33 cellular contexts compared by ENCODE assay signal in the genomic region with DNA sequence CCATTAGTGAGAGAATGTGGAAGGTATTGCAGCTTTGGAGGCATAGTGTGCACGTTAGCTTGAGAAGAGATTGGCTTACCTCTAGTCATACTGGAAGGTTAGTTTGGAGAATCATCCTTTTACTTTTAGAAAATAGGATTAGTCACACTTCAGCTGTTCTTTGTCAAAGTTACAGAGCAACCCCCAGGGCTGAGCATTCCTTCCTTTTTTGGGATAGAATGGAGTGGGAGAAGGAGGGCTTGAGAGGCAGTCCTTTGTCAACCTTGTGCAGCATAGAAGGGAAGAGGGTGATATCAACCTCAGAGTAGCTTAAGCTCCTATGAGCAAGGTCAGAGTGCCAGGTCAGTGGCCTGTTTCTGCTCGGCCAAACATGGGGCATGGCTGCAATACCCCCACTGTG.
"Had no signal": no experiment of that assay in that cellular context is flagged by ENCODE, and none has a peak within 500 bp of the region (broad histone marks: within the 10 kb centered on the region; RNA-seq: fewer than 3 reads in every experiment).

No MANE protein-coding gene starts in this region.

- H3K27ac ChIP-seq: adrenal gland, body of pancreas, brain microvascular endothelial cell, breast epithelium, VCaP had no signal

- H3K27me3 ChIP-seq: body of pancreas, brain microvascular endothelial cell had no signal

- H3K9me3 Mint-ChIP-seq: activated B cell treated with CpG ODN at 0.5 μM for 24 hours; activated CD4-positive, alpha-beta memory T cell treated with anti-CD3 and anti-CD28 coated beads, Interleukin-2, amount 10 ng/mL, durations not matched to agents 7 days and 5 days; activated CD4-positive, alpha-beta T cell treated with anti-CD3 and anti-CD28 coated beads, Interleukin-2, amount 10 ng/mL, durations not matched to agents 7 days and 5 days; activated naive CD4-positive, alpha-beta T cell treated with anti-CD3 and anti-CD28 coated beads for 36 hours; activated naive CD4-positive, alpha-beta T cell treated with anti-CD3 and anti-CD28 coated beads, Interleukin-2, amount 50 U/mL, for 72 hours; activated naive CD8-positive, alpha-beta T cell treated with anti-CD3 and anti-CD28 coated beads for 36 hours; activated T-cell treated with anti-CD3 and anti-CD28 coated beads, Interleukin-2, amount 50 U/mL, for 24 hours; activated T-helper 2 cell treated with anti-CD3 and anti-CD28 coated beads, Interferon-gamma antibody, Interleukin-2, Interleukin-4, amounts not matched to agents 10 μg/mL and 5 μg/mL and 100 μg/mL, durations not matched to agents 14 hours and 24 hours and 36 hours; T-helper 1 cell treated with Interleukin-12 subunit alpha and Interleukin-12 subunit beta and Interleukin-4 antibody, amounts not matched to agents 30 μg/mL and 1 μg/mL, for 36 hours; T-helper 2 cell treated with Interferon-gamma antibody and Interleukin-4, amounts not matched to agents 5 μg/mL and 100 μg/mL, for 36 hours had no signal

- ATAC-seq: activated CD4-positive, alpha-beta T cell treated with anti-CD3 and anti-CD28 coated beads for 36 hours; activated CD8-positive, alpha-beta memory T cell treated with anti-CD3 and anti-CD28 coated beads, Interleukin-2, amount 10 ng/mL, durations not matched to agents 7 days and 5 days; activated CD8-positive, alpha-beta T cell treated with anti-CD3 and anti-CD28 coated beads, Interleukin-2, amount 10 ng/mL, durations not matched to agents 7 days and 5 days; activated naive CD4-positive, alpha-beta T cell treated with anti-CD3 and anti-CD28 coated beads, Interleukin-2, amount 50 U/mL, for 72 hours; body of pancreas had no signal

- H3K4me3 ChIP-seq: adrenal gland, body of pancreas, breast epithelium had no signal

- H3K27ac Mint-ChIP-seq: activated B cell treated with CpG ODN at 0.5 μM for 24 hours; activated CD4-positive, alpha-beta memory T cell treated with anti-CD3 and anti-CD28 coated beads, Interleukin-2, amount 10 ng/mL, durations not matched to agents 7 days and 5 days; activated CD4-positive, alpha-beta T cell treated with anti-CD3 and anti-CD28 coated beads for 36 hours; activated CD4-positive, alpha-beta T cell treated with anti-CD3 and anti-CD28 coated beads, Interleukin-2, amount 10 ng/mL, durations not matched to agents 7 days and 5 days; activated CD8-positive, alpha-beta memory T cell treated with anti-CD3 and anti-CD28 coated beads, Interleukin-2, amount 10 ng/mL, durations not matched to agents 7 days and 5 days; activated CD8-positive, alpha-beta T cell treated with anti-CD3 and anti-CD28 coated beads, Interleukin-2, amount 10 ng/mL, durations not matched to agents 7 days and 5 days; activated naive CD4-positive, alpha-beta T cell treated with anti-CD3 and anti-CD28 coated beads for 36 hours; activated naive CD4-positive, alpha-beta T cell treated with anti-CD3 and anti-CD28 coated beads, Interleukin-2, amount 50 U/mL, for 72 hours; activated naive CD8-positive, alpha-beta T cell treated with anti-CD3 and anti-CD28 coated beads for 36 hours; activated T-cell treated with anti-CD3 and anti-CD28 coated beads, Interleukin-2, amount 50 U/mL, for 24 hours; activated T-helper 2 cell treated with anti-CD3 and anti-CD28 coated beads, Interferon-gamma antibody, Interleukin-2, Interleukin-4, amounts not matched to agents 10 μg/mL and 5 μg/mL and 100 μg/mL, durations not matched to agents 14 hours and 24 hours and 36 hours; T-helper 1 cell treated with Interleukin-12 subunit alpha and Interleukin-12 subunit beta and Interleukin-4 antibody, amounts not matched to agents 30 μg/mL and 1 μg/mL, for 36 hours; T-helper 2 cell treated with Interferon-gamma antibody and Interleukin-4, amounts not matched to agents 5 μg/mL and 100 μg/mL, for 36 hours had no signal

- H3K36me3 ChIP-seq: adrenal gland, brain microvascular endothelial cell, breast epithelium had no signal

- H3K27me3 Mint-ChIP-seq: activated B cell treated with CpG ODN at 0.5 μM for 24 hours; activated CD8-positive, alpha-beta memory T cell treated with anti-CD3 and anti-CD28 coated beads, Interleukin-2, amount 10 ng/mL, durations not matched to agents 7 days and 5 days; activated naive CD8-positive, alpha-beta T cell treated with anti-CD3 and anti-CD28 coated beads for 36 hours had no signal

- H3K4me1 ChIP-seq: adrenal gland, body of pancreas, breast epithelium had no signal

- DNase-seq: activated B cell treated with CpG ODN at 0.5 μM for 24 hours; activated CD4-positive, alpha-beta memory T cell treated with anti-CD3 and anti-CD28 coated beads, Interleukin-2, amount 10 ng/mL, durations not matched to agents 7 days and 5 days; activated CD4-positive, alpha-beta T cell treated with anti-CD3 and anti-CD28 coated beads for 1 hour; activated CD4-positive, alpha-beta T cell treated with anti-CD3 and anti-CD28 coated beads for 36 hours; activated CD4-positive, alpha-beta T cell treated with anti-CD3 and anti-CD28 coated beads for 48 hours; activated CD4-positive, alpha-beta T cell treated with anti-CD3 and anti-CD28 coated beads, Interleukin-2, amount 10 ng/mL, durations not matched to agents 7 days and 5 days; activated CD4-positive, alpha-beta T cell treated with anti-CD3 and anti-CD28 coated beads, Interleukin-2, amount 50 U/mL, for 48 hours; activated CD8-positive, alpha-beta memory T cell treated with anti-CD3 and anti-CD28 coated beads for 24 hours; activated CD8-positive, alpha-beta memory T cell treated with anti-CD3 and anti-CD28 coated beads, Interleukin-2, amount 10 ng/mL, durations not matched to agents 7 days and 5 days; activated CD8-positive, alpha-beta memory T cell treated with anti-CD3 and anti-CD28 coated beads, Interleukin-2, amount 50 U/mL, for 48 hours; activated CD8-positive, alpha-beta T cell treated with anti-CD3 and anti-CD28 coated beads, Interleukin-2, amount 10 ng/mL, durations not matched to agents 7 days and 5 days; activated effector memory CD4-positive, alpha-beta T cell treated with Interleukin-2 at 50 U/mL for 16 hours; activated gamma-delta T cell treated with Interleukin-2 at 50 U/mL for 16 hours; activated naive CD4-positive, alpha-beta T cell; activated naive CD4-positive, alpha-beta T cell treated with anti-CD3 and anti-CD28 coated beads for 36 hours; activated naive CD4-positive, alpha-beta T cell treated with anti-CD3 and anti-CD28 coated beads, Interleukin-2, amount 50 U/mL, for 16 hours; activated naive CD8-positive, alpha-beta T cell treated with anti-CD3 and anti-CD28 coated beads for 36 hours; activated T-cell treated with anti-CD3 and anti-CD28 coated beads, Interleukin-2, amount 50 U/mL, for 24 hours; activated T-cell treated with anti-CD3 and anti-CD28 coated beads, Interleukin-2, amount 50 U/mL, for 48 hours; adrenal gland; amniotic stem cell; aorta; body of pancreas; brain microvascular endothelial cell; central memory CD4-positive, alpha-beta T cell; T-helper 2 cell; T-helper 9 cell had no signal

- H3K9me3 ChIP-seq: adrenal gland, body of pancreas, breast epithelium had no signal

- H3K4me3 Mint-ChIP-seq: activated B cell treated with CpG ODN at 0.5 μM for 24 hours; activated CD4-positive, alpha-beta memory T cell treated with anti-CD3 and anti-CD28 coated beads, Interleukin-2, amount 10 ng/mL, durations not matched to agents 7 days and 5 days; activated CD4-positive, alpha-beta T cell treated with anti-CD3 and anti-CD28 coated beads for 36 hours; activated CD4-positive, alpha-beta T cell treated with anti-CD3 and anti-CD28 coated beads, Interleukin-2, amount 10 ng/mL, durations not matched to agents 7 days and 5 days; activated CD8-positive, alpha-beta memory T cell treated with anti-CD3 and anti-CD28 coated beads, Interleukin-2, amount 10 ng/mL, durations not matched to agents 7 days and 5 days; activated CD8-positive, alpha-beta T cell treated with anti-CD3 and anti-CD28 coated beads, Interleukin-2, amount 10 ng/mL, durations not matched to agents 7 days and 5 days; activated naive CD4-positive, alpha-beta T cell treated with anti-CD3 and anti-CD28 coated beads for 36 hours; activated naive CD8-positive, alpha-beta T cell treated with anti-CD3 and anti-CD28 coated beads for 36 hours; activated T-cell treated with anti-CD3 and anti-CD28 coated beads, Interleukin-2, amount 50 U/mL, for 24 hours; T-helper 1 cell treated with Interleukin-12 subunit alpha and Interleukin-12 subunit beta and Interleukin-4 antibody, amounts not matched to agents 30 μg/mL and 1 μg/mL, for 36 hours; T-helper 2 cell treated with Interferon-gamma antibody and Interleukin-4, amounts not matched to agents 5 μg/mL and 100 μg/mL, for 36 hours had no signal

- H3K4me1 Mint-ChIP-seq: activated B cell treated with CpG ODN at 0.5 μM for 24 hours; activated CD4-positive, alpha-beta memory T cell treated with anti-CD3 and anti-CD28 coated beads, Interleukin-2, amount 10 ng/mL, durations not matched to agents 7 days and 5 days; activated CD4-positive, alpha-beta T cell treated with anti-CD3 and anti-CD28 coated beads for 36 hours; activated CD4-positive, alpha-beta T cell treated with anti-CD3 and anti-CD28 coated beads, Interleukin-2, amount 10 ng/mL, durations not matched to agents 7 days and 5 days; activated CD8-positive, alpha-beta memory T cell treated with anti-CD3 and anti-CD28 coated beads, Interleukin-2, amount 10 ng/mL, durations not matched to agents 7 days and 5 days; activated naive CD8-positive, alpha-beta T cell treated with anti-CD3 and anti-CD28 coated beads for 36 hours had no signal

- H3K36me3 Mint-ChIP-seq: activated CD8-positive, alpha-beta memory T cell treated with anti-CD3 and anti-CD28 coated beads, Interleukin-2, amount 10 ng/mL, durations not matched to agents 7 days and 5 days; activated naive CD4-positive, alpha-beta T cell treated with anti-CD3 and anti-CD28 coated beads, Interleukin-2, amount 50 U/mL, for 72 hours; activated naive CD8-positive, alpha-beta T cell treated with anti-CD3 and anti-CD28 coated beads for 36 hours had no signal
